Comparison of ENCODE assay signal across 27 cellular contexts in the genomic region with DNA sequence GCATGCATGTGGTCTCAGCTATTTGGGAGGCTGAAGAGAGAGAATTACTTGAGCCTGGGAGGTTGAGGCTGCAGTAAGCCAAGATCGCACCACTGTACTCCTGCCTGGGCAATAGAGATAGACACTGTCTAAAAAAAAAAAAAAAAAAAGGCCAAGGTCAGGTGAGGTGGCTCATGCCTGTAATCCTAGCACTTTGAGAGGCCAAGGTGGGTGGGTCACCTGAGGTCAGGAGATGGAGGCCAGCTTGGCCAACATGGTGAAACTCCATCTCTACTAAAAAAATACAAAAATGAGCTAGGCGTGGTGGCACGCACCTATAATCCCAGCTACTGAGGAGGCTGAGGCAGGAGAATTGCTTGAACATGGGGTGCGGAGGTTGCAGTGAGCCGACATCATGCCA.
"Had no signal": no experiment of that assay in that cellular context is flagged by ENCODE, and none has a peak within 500 bp of the region (broad histone marks: within the 10 kb centered on the region; RNA-seq: fewer than 3 reads in every experiment).

No MANE protein-coding gene starts in this region.

- H3K27me3 ChIP-seq: stomach, suprapubic skin, testis, thyroid gland, tibial artery, tibial nerve, transverse colon, upper lobe of left lung, upper lobe of right lung, uterus, vagina had no signal

- H3K36me3 ChIP-seq: stomach, suprapubic skin, thoracic aorta, thyroid gland, tibial artery, tibial nerve, transverse colon, upper lobe of left lung, upper lobe of right lung, uterus, vagina had no signal

- ATAC-seq: stimulated activated effector memory CD8-positive, alpha-beta T cell treated with anti-CD3 and anti-CD28 coated beads, Interleukin-12 subunit alpha, Interleukin-12 subunit beta, amount 100 ng/mL, for 72 hours; stimulated activated memory B cell treated with anti-CD40 and anti-IgM and Interleukin-4, amounts not matched to agents 10 μg/mL and 1 μg/mL and 100 μg/mL, for 72 hours; stimulated activated naive B cell treated with anti-CD40 and anti-IgM and Interleukin-4, amounts not matched to agents 10 μg/mL and 1 μg/mL and 100 μg/mL, for 72 hours; stimulated activated naive CD8-positive, alpha-beta T cell treated with anti-CD3 and anti-CD28 coated beads, Interleukin-15, amount 100 ng/mL, for 72 hours; stimulated activated naive CD8-positive, alpha-beta T cell treated with anti-CD3 and anti-CD28 coated beads, Interleukin-15, Interleukin-2, amounts not matched to agents 100 U/mL and 50 U/mL, for 24 hours; upper lobe of right lung had no signal

- FAIRE-seq: urothelium cell line had no signal

- H3K4me1 ChIP-seq: stomach, suprapubic skin, testis, thyroid gland, tibial artery, tibial nerve, transverse colon, upper lobe of left lung, upper lobe of right lung, uterus, vagina had no signal

- H3K27ac ChIP-seq: stomach, suprapubic skin, testis, thoracic aorta, thyroid gland, tibial artery, tibial nerve, transverse colon, upper lobe of left lung, upper lobe of right lung, uterus, vagina had no signal

- H3K9me3 ChIP-seq: stomach, suprapubic skin, testis, thoracic aorta, thyroid gland, tibial artery, tibial nerve, transverse colon, upper lobe of left lung, upper lobe of right lung, uterus, vagina had no signal

- H3K4me3 ChIP-seq: stomach, suprapubic skin, testis, thoracic aorta, thyroid gland, tibial artery, tibial nerve, transverse colon, upper lobe of left lung, upper lobe of right lung, uterus, vagina had no signal

- DNase-seq: stimulated activated CD4-positive, alpha-beta T cell treated with anti-CD3 and anti-CD28 coated beads, Interleukin-2, amount 100 ng/mL, for 48 hours; stimulated activated CD4-positive, alpha-beta T cell treated with anti-CD3 and anti-CD28 coated beads, Interleukin-4, amount 100 ng/mL, for 1 hour; stimulated activated CD4-positive, alpha-beta T cell treated with anti-CD3 and anti-CD28 coated beads, Interleukin-4, amount 100 ng/mL, for 24 hours; stimulated activated CD4-positive, alpha-beta T cell treated with anti-CD3 and anti-CD28 coated beads, Interleukin-4, amount 100 ng/mL, for 4 hours; stimulated activated CD8-positive, alpha-beta memory T cell treated with anti-CD3 and anti-CD28 coated beads, Interleukin-4, amount 100 ng/mL, for 48 hours; stimulated activated naive B cell treated with anti-CD40 and anti-IgM and Interleukin-4, amounts not matched to agents 10 μg/mL and 1 μg/mL and 100 μg/mL, for 72 hours; stimulated activated naive CD4-positive, alpha-beta T cell; stimulated activated naive CD4-positive, alpha-beta T cell treated with Interleukin-2 at 50 U/mL for 16 hours; stimulated activated naive CD8-positive, alpha-beta T cell treated with anti-CD3 and anti-CD28 coated beads, Interleukin-15, amount 100 ng/mL, for 72 hours; stimulated activated naive CD8-positive, alpha-beta T cell treated with anti-CD3 and anti-CD28 coated beads, Interleukin-15, Interleukin-2, amounts not matched to agents 100 U/mL and 50 U/mL, for 24 hours; stomach; substantia nigra; testis; thyroid gland; tibial artery; transverse colon; trophoblast cell; upper lobe of left lung; upper lobe of right lung; uterus had no signal
